In genomic region chr19:1725100-1726064, GRCh38 we compare ENCODE assay signal across 8 cellular contexts. TPM values are rescaled to one million over a fixed set of nuclear protein-coding genes. Genes with fewer than 3 reads are reported as not detected.
DNase-seq lines count a peak whose midpoint lies in the region; ATAC-seq and FAIRE-seq lines count a peak whose summit lies in the region.

No MANE protein-coding gene starts in this region.

- H3K9me3 ChIP-seq in aorta (ENCODE audit: control insufficient read depth, low read length), result no peaks in the 10 kb centered on the region

- peak; percentile 92 to 95 for ATAC-seq in activated T-cell treated with anti-CD3 and anti-CD28 coated beads, Interleukin-2, amount 50 U/mL, for 72 hours (replicated peaks in 1 of 2)
- ATAC-seq in aorta (ENCODE audit: low FRiP score) (peak; percentile 68), HG03045 (IDR thresholded peaks at IDR 0.05; ENCODE audit: unreplicated experiment) (no peak)

- intact Hi-C loops in aorta (cut with DNase I), result no loop called here

- H3K36me3 Mint-ChIP-seq in activated T-cell treated with anti-CD3 and anti-CD28 coated beads, Interleukin-2, amount 50 U/mL, for 72 hours (ENCODE audit: insufficient read depth in 2 of 2), result no peaks in the 10 kb centered on the region

- no peaks in the 10 kb centered on the region for H3K9me3 Mint-ChIP-seq in activated T-cell treated with anti-CD3 and anti-CD28 coated beads, Interleukin-2, amount 50 U/mL, for 72 hours

- no peaks in the 10 kb centered on the region for H3K4me1 ChIP-seq in aorta (ENCODE audit: control insufficient read depth in 1 of 2, insufficient read depth in 2 of 2, low read length in 2 of 2)

- peaks cover 47% of the 10 kb centered on the region for H3K27me3 Mint-ChIP-seq in activated T-cell treated with anti-CD3 and anti-CD28 coated beads, Interleukin-2, amount 50 U/mL, for 72 hours (ENCODE audit: low read depth)

- H3K27me3 ChIP-seq in aorta (ENCODE audit: control insufficient read depth in 1 of 2, insufficient read depth in 2 of 2, low read length in 1 of 2), result no peaks in the 10 kb centered on the region

- no peak overlapping the region for H3K27ac Mint-ChIP-seq in activated T-cell treated with anti-CD3 and anti-CD28 coated beads, Interleukin-2, amount 50 U/mL, for 72 hours

- 6 to 7% methylated on average over 75 to 90 of the region's 90 CpGs for WGBS in aorta, 2 donors

- FAIRE-seq in frontal cortex (lab: Jason Lieb, UNC), result no peak

- no peak overlapping the region for H3K4me3 ChIP-seq in aorta (ENCODE audit: low read length in 2 of 2)

- peak overlapping the region; percentile 52 to 75 for H3K4me3 Mint-ChIP-seq in activated T-cell treated with anti-CD3 and anti-CD28 coated beads, Interleukin-2, amount 50 U/mL, for 72 hours

- DNase-seq in EL, result peak; percentile 69
- peak; percentile 15 for DNase-seq in NCI-H146 treated with DMSO at 0.1 percent for 48 hours (lab: John Stamatoyannopoulos, UW; ENCODE audit: unreplicated experiment)
- DNase-seq in activated T-cell treated with anti-CD3 and anti-CD28 coated beads, Interleukin-2, amount 50 U/mL, for 72 hours, result peak; percentile 61 to 71
- peak; percentile 100 for DNase-seq in frontal cortex (ENCODE audit: low spot score in 2 of 2)
- peak; percentile 65 for DNase-seq in occipital lobe (lab: John Stamatoyannopoulos, UW)
- DNase-seq in aorta, result no peak
- no peak for DNase-seq in SIG-M5 treated with dmso at 0.1 percent for 504 hours (lab: John Stamatoyannopoulos, UW; ENCODE audit: unreplicated experiment)

- no peaks in the 10 kb centered on the region for H3K36me3 ChIP-seq in aorta (ENCODE audit: control insufficient read depth in 1 of 2, insufficient read depth in 2 of 2, low read length in 1 of 2)

- peaks cover 5% of the 10 kb centered on the region for H3K4me1 Mint-ChIP-seq in activated T-cell treated with anti-CD3 and anti-CD28 coated beads, Interleukin-2, amount 50 U/mL, for 72 hours (ENCODE audit: low read depth)

- no peak overlapping the region for H3K27ac ChIP-seq in aorta (ENCODE audit: low read depth in 1 of 2, low read length in 2 of 2)

RNA-seq across cellular contexts. Expression of gene ONECUT3, which starts 27.9 kb away (rescaled TPM):
- not detected for total RNA-seq in activated T-cell treated with anti-CD3 and anti-CD28 coated beads, Interleukin-2, amount 50 U/mL, for 72 hours
- total RNA-seq in frontal cortex (not detected), occipital lobe (not detected), aorta (not detected)
- under 1 TPM in 1 of 2 donors, not detected in 1; 0.03 TPM for polyA plus RNA-seq in aorta

Comparison
In these comparisons a context has a peak if more than half of its experiments do, and no peak if none do; other contexts are left out.
1. DNase-seq: peak in EL (single experiment), NCI-H146 treated with DMSO at 0.1 percent for 48 hours (single experiment), activated T-cell treated with anti-CD3 and anti-CD28 coated beads, Interleukin-2, amount 50 U/mL, for 72 hours (2 of 2), frontal cortex (2 of 2) and occipital lobe (single experiment); none in aorta (0 of 2) and SIG-M5 treated with dmso at 0.1 percent for 504 hours (single experiment).